ENCODE assay signal across 26 cellular contexts in genomic region chr22:44840611-44841322, GRCh38.
DNase-seq lines count a peak whose midpoint lies in the region; ATAC-seq, FAIRE-seq and TF ChIP-seq lines count a peak whose summit lies in the region.
"Had no signal": no experiment of that assay in that cellular context is flagged by ENCODE, and none has a peak within 500 bp of the region (broad histone marks: within the 10 kb centered on the region; RNA-seq: fewer than 3 reads in every experiment).

No MANE protein-coding gene starts in this region.

- intact Hi-C loops in natural killer cell (cut with micrococcal nuclease), result no loop called here

- no peaks in the 10 kb centered on the region for H3K36me3 ChIP-seq in SJCRH30
- H3K36me3 ChIP-seq: BE2C had no signal

- no peaks in the 10 kb centered on the region for H3K27me3 ChIP-seq in SJCRH30
- H3K27me3 ChIP-seq: BE2C had no signal

- no peak overlapping the region for H3K4me3 Mint-ChIP-seq in natural killer cell treated with Interleukin-12 subunit alpha and Interleukin-12 subunit beta and Interleukin-15 and Interleukin-18, amount 100 ng/mL, for 72 hours
- no peak overlapping the region for H3K4me3 Mint-ChIP-seq in natural killer cell
- H3K4me3 Mint-ChIP-seq in nephron progenitor cell, result no peak overlapping the region
- H3K4me3 Mint-ChIP-seq: CD4-positive, alpha-beta memory T cell; HFFc6 had no signal

- FAIRE-seq in D721Med (lab: Jason Lieb, UNC), result no peak
- FAIRE-seq: GM12891 had no signal

- DNase-seq in natural killer cell treated with Interleukin-12 subunit alpha and Interleukin-12 subunit beta and Interleukin-15 and Interleukin-18, amount 100 ng/mL, for 72 hours (ENCODE audit: low spot score), result peak; percentile 2
- DNase-seq in natural killer cell (no peak), SJCRH30 (no peak), nephron progenitor cell (no peak), NCI-H1048 (lab: John Stamatoyannopoulos, UW) (no peak), EL (no peak), D721Med (ENCODE audit: insufficient read length, low spot score) (no peak)
- DNase-seq: 8988T; ACHN; BE2C; CD4-positive, alpha-beta memory T cell; COR-L47; DMS 273 treated with DMSO at 0.1 percent for 48 hours; DMS79; GF-D8; HFFc6; KBM-7; MV-4-11; NCI-H1105 treated with DMSO at 0.1 percent for 48 hours; NCI-H146; NCI-H2029 treated with DMSO at 0.1 percent for 48 hours; NCI-H526 treated with DMSO at 0.1 percent for 48 hours; PC-9; SHP77 had no signal

- peaks cover 15% of the 10 kb centered on the region for H3K4me1 ChIP-seq in SJCRH30

- TF ChIP-seq CTCF in natural killer cell (IDR thresholded peaks at IDR 0.05), result no peak
- TF ChIP-seq CTCF in nephron progenitor cell (IDR thresholded peaks at IDR 0.05), result no peak
- TF ChIP-seq CTCF in D721Med (IDR thresholded peaks at IDR 0.05; ENCODE audit: insufficient read depth, missing control alignments), result no peak

- no peaks in the 10 kb centered on the region for H3K27me3 Mint-ChIP-seq in natural killer cell treated with Interleukin-12 subunit alpha and Interleukin-12 subunit beta and Interleukin-15 and Interleukin-18, amount 100 ng/mL, for 72 hours
- H3K27me3 Mint-ChIP-seq in natural killer cell (ENCODE audit: low read depth in 2 of 2) (no peaks in the 10 kb centered on the region), nephron progenitor cell (ENCODE audit: low read depth, poor library complexity) (peaks cover 2% of the 10 kb centered on the region)

- peak overlapping the region; percentile 7; the same call in 1 of the 2 replicates for H3K27ac ChIP-seq in SJCRH30
- H3K27ac ChIP-seq: PC-9 had no signal

- H3K27ac Mint-ChIP-seq in natural killer cell treated with Interleukin-12 subunit alpha and Interleukin-12 subunit beta and Interleukin-15 and Interleukin-18, amount 100 ng/mL, for 72 hours, result no peak overlapping the region
- H3K27ac Mint-ChIP-seq in natural killer cell (no peak overlapping the region), nephron progenitor cell (peak overlapping the region; percentile 71)
- H3K27ac Mint-ChIP-seq: CD4-positive, alpha-beta memory T cell; HFFc6 had no signal

- H3K36me3 Mint-ChIP-seq in natural killer cell treated with Interleukin-12 subunit alpha and Interleukin-12 subunit beta and Interleukin-15 and Interleukin-18, amount 100 ng/mL, for 72 hours, result peaks cover 6% of the 10 kb centered on the region
- peaks cover 8% of the 10 kb centered on the region for H3K36me3 Mint-ChIP-seq in natural killer cell
- H3K36me3 Mint-ChIP-seq in nephron progenitor cell (ENCODE audit: low read depth), result no peaks in the 10 kb centered on the region

- no peak for ATAC-seq in natural killer cell treated with Interleukin-12 subunit alpha and Interleukin-12 subunit beta and Interleukin-15 and Interleukin-18, amount 100 ng/mL, for 72 hours
- no peak for ATAC-seq in natural killer cell
- no peak for ATAC-seq in HG02870 (IDR thresholded peaks at IDR 0.05; ENCODE audit: unreplicated experiment)

- H3K9me3 Mint-ChIP-seq in natural killer cell treated with Interleukin-12 subunit alpha and Interleukin-12 subunit beta and Interleukin-15 and Interleukin-18, amount 100 ng/mL, for 72 hours, result no peaks in the 10 kb centered on the region
- no peaks in the 10 kb centered on the region for H3K9me3 Mint-ChIP-seq in natural killer cell
- peaks cover 19% of the 10 kb centered on the region for H3K9me3 Mint-ChIP-seq in nephron progenitor cell

- H3K4me3 ChIP-seq in SJCRH30, result no peak overlapping the region
- H3K4me3 ChIP-seq: PC-9 had no signal

- H3K4me1 Mint-ChIP-seq in natural killer cell treated with Interleukin-12 subunit alpha and Interleukin-12 subunit beta and Interleukin-15 and Interleukin-18, amount 100 ng/mL, for 72 hours (ENCODE audit: low read depth in 2 of 2), result no peaks in the 10 kb centered on the region
- H3K4me1 Mint-ChIP-seq in natural killer cell (no peaks in the 10 kb centered on the region), nephron progenitor cell (peaks cover 21% of the 10 kb centered on the region)
- H3K4me1 Mint-ChIP-seq: CD4-positive, alpha-beta memory T cell had no signal

- H3K9me3 ChIP-seq in SJCRH30 (replicated peaks), result no peaks in the 10 kb centered on the region
- H3K9me3 ChIP-seq: BE2C had no signal
